Comparison of ENCODE assay signal across 19 cellular contexts in the genomic region with DNA sequence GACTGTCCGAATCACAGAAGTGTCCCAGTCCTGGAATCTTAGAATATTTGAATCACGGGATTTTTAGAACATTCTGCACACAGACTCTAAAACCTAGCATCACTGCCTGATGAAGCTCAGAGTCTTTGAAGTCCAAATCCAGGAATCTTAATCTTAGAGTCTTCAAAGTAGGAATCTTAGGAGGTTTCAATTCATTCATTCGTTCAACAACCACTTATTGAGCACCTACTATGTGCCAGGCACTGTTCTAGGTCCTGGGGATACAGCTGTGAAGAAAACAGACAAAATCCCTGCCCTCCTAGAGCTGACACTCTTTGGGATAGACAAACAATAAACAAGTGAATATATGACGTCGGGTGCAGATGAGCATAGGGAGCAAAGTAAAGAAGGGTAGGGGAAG. TPM values are rescaled to one million over a fixed set of nuclear protein-coding genes. Genes with fewer than 3 reads are reported as not detected.
DNase-seq lines count a peak whose midpoint lies in the region; ATAC-seq and TF ChIP-seq lines count a peak whose summit lies in the region.
"Had no signal": no experiment of that assay in that cellular context is flagged by ENCODE, and none has a peak within 500 bp of the region (broad histone marks: within the 10 kb centered on the region; RNA-seq: fewer than 3 reads in every experiment).

No MANE protein-coding gene starts in this region.

- H3F3A ChIP-seq in neural cell (ENCODE audit: insufficient read depth, low read length, poor library complexity, severe bottlenecking), result no peaks in the 10 kb centered on the region

- no peaks in the 10 kb centered on the region for H3K9me3 Mint-ChIP-seq in activated CD8-positive, alpha-beta memory T cell treated with anti-CD3 and anti-CD28 coated beads, Interleukin-2, amount 10 ng/mL, durations not matched to agents 7 days and 5 days (ENCODE audit: low read depth)
- H3K9me3 Mint-ChIP-seq in CD8-positive, alpha-beta memory T cell, result no peaks in the 10 kb centered on the region
- H3K9me3 Mint-ChIP-seq in brain, result peaks cover 0 to 17% (median 0%) of the 10 kb centered on the region in 5 experiments

- H3K27me3 ChIP-seq in CD8-positive, alpha-beta memory T cell (ENCODE audit: insufficient read depth, low read length, poor library complexity, severe bottlenecking), result peaks cover 15% of the 10 kb centered on the region
- H3K27me3 ChIP-seq in neural cell (ENCODE audit: insufficient read depth, low read depth, low read length) (peaks cover 31% of the 10 kb centered on the region), tibial artery (peaks cover 0 to 35% of the 10 kb centered on the region in 2 donors)
- H3K27me3 ChIP-seq: suprapubic skin had no signal

- TF ChIP-seq EP300 in neural cell (conservative IDR thresholded peaks at IDR 0.05; ENCODE audit: poor library complexity, severe bottlenecking), result no peak

- peaks cover 40% of the 10 kb centered on the region for H3K4me1 Mint-ChIP-seq in activated CD8-positive, alpha-beta memory T cell treated with anti-CD3 and anti-CD28 coated beads, Interleukin-2, amount 10 ng/mL, durations not matched to agents 7 days and 5 days
- H3K4me1 Mint-ChIP-seq in CD8-positive, alpha-beta memory T cell, result peaks cover 31 to 48% (median 39%) of the 10 kb centered on the region in 3 donors
- H3K4me1 Mint-ChIP-seq in brain, result peaks cover 61% of the 10 kb centered on the region

- H3K4me2 ChIP-seq in neural cell (ENCODE audit: low read length), result peak overlapping the region; percentile 65
- H3K4me2 ChIP-seq: hepatocyte had no signal

- H3K9me3 ChIP-seq in CD8-positive, alpha-beta memory T cell (ENCODE audit: low read length), result no peaks in the 10 kb centered on the region
- H3K9me3 ChIP-seq in neural cell (ENCODE audit: low read length), result no peaks in the 10 kb centered on the region
- H3K9me3 ChIP-seq in tibial artery, result no peaks in the 10 kb centered on the region
- H3K9me3 ChIP-seq: suprapubic skin had no signal

- H3K27ac Mint-ChIP-seq in activated CD8-positive, alpha-beta memory T cell treated with anti-CD3 and anti-CD28 coated beads, Interleukin-2, amount 10 ng/mL, durations not matched to agents 7 days and 5 days, result no peak overlapping the region
- H3K27ac Mint-ChIP-seq in CD8-positive, alpha-beta memory T cell, result peak overlapping the region in 2 of 8 donors; percentile 21 to 67
- H3K27ac Mint-ChIP-seq in brain, result peak overlapping the region in 2 of 5 experiments; percentile 4 to 88

- H3K36me3 Mint-ChIP-seq in activated CD8-positive, alpha-beta memory T cell treated with anti-CD3 and anti-CD28 coated beads, Interleukin-2, amount 10 ng/mL, durations not matched to agents 7 days and 5 days, result no peaks in the 10 kb centered on the region
- H3K36me3 Mint-ChIP-seq in CD8-positive, alpha-beta memory T cell, result no peaks in the 10 kb centered on the region
- H3K36me3 Mint-ChIP-seq in brain, result peaks cover 24% of the 10 kb centered on the region

- no peak overlapping the region for H3K4me3 ChIP-seq in CD8-positive, alpha-beta memory T cell (ENCODE audit: low read length)
- H3K4me3 ChIP-seq in neural cell (ENCODE audit: low read length), result peak overlapping the region; percentile 99
- no peak overlapping the region for H3K4me3 ChIP-seq in tibial artery
- H3K4me3 ChIP-seq: hepatocyte had no signal

- no peak overlapping the region for H2AFZ ChIP-seq in neural cell (ENCODE audit: low read depth, low read length)
- H2AFZ ChIP-seq: hepatocyte had no signal

- H4K20me1 ChIP-seq in neural cell (ENCODE audit: insufficient read depth), result peaks cover 12% of the 10 kb centered on the region

- POLR2A ChIA-PET in CD8-positive, alpha-beta memory T cell (lab: Charles Lee), result interaction anchor here (0.6 kb wide), 2 partner anchors 80 to 244 kb away, joined by 3 to 10 read pairs; no protein-coding TSS in a partner anchor

- H3K9ac ChIP-seq in neural cell (ENCODE audit: low read length), result no peak overlapping the region

- peaks cover 3% of the 10 kb centered on the region for H3K79me2 ChIP-seq in neural cell (replicated peaks; ENCODE audit: insufficient read depth, low read length)
- H3K79me2 ChIP-seq: hepatocyte had no signal

- ATAC-seq in activated CD8-positive, alpha-beta memory T cell treated with anti-CD3 and anti-CD28 coated beads, Interleukin-2, amount 10 ng/mL, durations not matched to agents 7 days and 5 days, result no peak
- no peak for ATAC-seq in HG03521 (IDR thresholded peaks at IDR 0.05; ENCODE audit: unreplicated experiment)

- intact Hi-C loops in tibial artery (cut with DNase I; ENCODE audit: low total_unique reads), result no loop called here

- no peak for TF ChIP-seq RAD21 in neural cell (conservative IDR thresholded peaks at IDR 0.05)

- no peaks in the 10 kb centered on the region for H3K9me2 ChIP-seq in neural cell (ENCODE audit: insufficient read depth, low read length)

- no peaks in the 10 kb centered on the region for H3K36me3 ChIP-seq in CD8-positive, alpha-beta memory T cell (ENCODE audit: insufficient read depth, low read length)
- H3K36me3 ChIP-seq in neural cell (ENCODE audit: insufficient read depth, low read length) (no peaks in the 10 kb centered on the region), tibial artery (no peaks in the 10 kb centered on the region)
- H3K36me3 ChIP-seq: suprapubic skin had no signal

- H3K4me3 Mint-ChIP-seq in activated CD8-positive, alpha-beta memory T cell treated with anti-CD3 and anti-CD28 coated beads, Interleukin-2, amount 10 ng/mL, durations not matched to agents 7 days and 5 days, result peak overlapping the region; percentile 42
- peak overlapping the region; percentile 15 to 90 (median 81) for H3K4me3 Mint-ChIP-seq in CD8-positive, alpha-beta memory T cell
- peak overlapping the region; percentile 85 to 94 (median 87) for H3K4me3 Mint-ChIP-seq in brain

- H3K27me3 Mint-ChIP-seq in activated CD8-positive, alpha-beta memory T cell treated with anti-CD3 and anti-CD28 coated beads, Interleukin-2, amount 10 ng/mL, durations not matched to agents 7 days and 5 days, result peaks cover 25% of the 10 kb centered on the region
- peaks cover 12 to 22% of the 10 kb centered on the region in 2 donors for H3K27me3 Mint-ChIP-seq in CD8-positive, alpha-beta memory T cell
- H3K27me3 Mint-ChIP-seq in brain, result peaks cover 41% of the 10 kb centered on the region

- H3K27ac ChIP-seq in CD8-positive, alpha-beta memory T cell (ENCODE audit: low read depth, low read length), result no peak overlapping the region
- H3K27ac ChIP-seq in neural cell (ENCODE audit: low read length) (no peak overlapping the region), tibial artery (no peak overlapping the region)
- H3K27ac ChIP-seq: hepatocyte, suprapubic skin had no signal

- TF ChIP-seq CTCF in brain (conservative IDR thresholded peaks at IDR 0.05) (no peak), neural cell (IDR thresholded peaks at IDR 0.05; ENCODE audit: poor library complexity, severe bottlenecking) (no peak), tibial artery (IDR thresholded peaks at IDR 0.05) (no peak)

- CTCF ChIA-PET in activated CD8-positive, alpha-beta memory T cell treated with anti-CD3 and anti-CD28 coated beads, Interleukin-2, amount 10 ng/mL, durations not matched to agents 7 days and 5 days (lab: Charles Lee), result interaction anchor here (1.2 to 8.0 kb wide), 8 partner anchors 9 to 182 kb away, joined by 3 to 108 read pairs (median 14); partner anchors contain the start of gene VASP
- CTCF ChIA-PET in CD8-positive, alpha-beta memory T cell (lab: Charles Lee), result interaction anchor here (0.9 to 5.5 kb wide), 10 partner anchors 10 to 147 kb away, joined by 3 to 47 read pairs (median 12); no protein-coding TSS in a partner anchor

- DNase-seq in activated CD8-positive, alpha-beta memory T cell treated with anti-CD3 and anti-CD28 coated beads, Interleukin-2, amount 10 ng/mL, durations not matched to agents 7 days and 5 days, result no peak
- DNase-seq in activated CD8-positive, alpha-beta memory T cell treated with anti-CD3 and anti-CD28 coated beads, Interleukin-2, amount 50 U/mL, for 4 hours, result no peak
- DNase-seq in CD8-positive, alpha-beta memory T cell, result no peak
- DNase-seq in DMS79 treated with DMSO at 0.1 percent for 48 hours (lab: John Stamatoyannopoulos, UW), result no peak
- DNase-seq in tibial artery, result no peak
- DNase-seq: activated CD8-positive, alpha-beta memory T cell treated with anti-CD3 and anti-CD28 coated beads, Interleukin-2, amount 50 U/mL, for 48 hours; amniotic stem cell; cerebellar nuclear complex; COR-L47; kidney glomerular epithelial cell; NCI-H1436 treated with DMSO at 0.1 percent for 48 hours; NCI-H2227 treated with DMSO at 0.1 percent for 48 hours; occipital lobe; stimulated activated CD4-positive, alpha-beta T cell treated with anti-CD3 and anti-CD28 coated beads, Interleukin-2, amount 100 ng/mL, for 24 hours had no signal

- peaks cover 41% of the 10 kb centered on the region for H3K4me1 ChIP-seq in CD8-positive, alpha-beta memory T cell (ENCODE audit: insufficient read depth, low read length)
- H3K4me1 ChIP-seq in tibial artery, result peaks cover 0 to 52% (median 32%) of the 10 kb centered on the region in 4 donors

RNA-seq across cellular contexts. Expression of gene RTN2, which starts 1.7 kb away (rescaled TPM):
- 1 to 10 TPM; 3.1 to 4.3 TPM for total RNA-seq in activated CD8-positive, alpha-beta memory T cell treated with anti-CD3 and anti-CD28 coated beads, Interleukin-2, amount 10 ng/mL, durations not matched to agents 7 days and 5 days
- total RNA-seq in CD8-positive, alpha-beta memory T cell, result 1 to 10 TPM; 2.7 to 3.7 TPM
- 0.71 TPM for polyA plus RNA-seq in CD8-positive, alpha-beta memory T cell
- polyA plus RNA-seq in brain (ENCODE audit: insufficient read depth, low read depth, low replicate concordance) (64.4 TPM), neural cell (70.3 and 83.9 TPM in 2 replicates)
- 75.7 and 92.8 TPM in 2 replicates for polyA minus RNA-seq in neural cell

RNA-seq across cellular contexts. Expression of gene PPM1N, which starts 3.1 kb away (rescaled TPM):
- total RNA-seq in activated CD8-positive, alpha-beta memory T cell treated with anti-CD3 and anti-CD28 coated beads, Interleukin-2, amount 10 ng/mL, durations not matched to agents 7 days and 5 days, result 1 to 10 TPM; 4.3 to 4.5 TPM
- total RNA-seq in CD8-positive, alpha-beta memory T cell, result 1 to 10 TPM; 2.5 to 3.3 TPM
- polyA plus RNA-seq in CD8-positive, alpha-beta memory T cell, result 4.6 TPM
- 1.8 TPM for polyA plus RNA-seq in brain (ENCODE audit: insufficient read depth, low read depth, low replicate concordance)
- 1.0 and 1.8 TPM in 2 replicates for polyA plus RNA-seq in neural cell
- not detected in 2 replicates for polyA minus RNA-seq in neural cell

RNA-seq across cellular contexts. Expression of gene VASP, which starts 12.1 kb away (rescaled TPM):
- total RNA-seq in activated CD8-positive, alpha-beta memory T cell treated with anti-CD3 and anti-CD28 coated beads, Interleukin-2, amount 10 ng/mL, durations not matched to agents 7 days and 5 days, result 100 to 1,000 TPM; 223 to 308 TPM
- total RNA-seq in CD8-positive, alpha-beta memory T cell, result 100 to 1,000 TPM; 154 to 170 TPM
- polyA plus RNA-seq in CD8-positive, alpha-beta memory T cell, result 61.8 TPM
- polyA plus RNA-seq in brain (ENCODE audit: insufficient read depth, low read depth, low replicate concordance) (34.2 TPM), neural cell (6.1 and 15.6 TPM in 2 replicates)
- polyA minus RNA-seq in neural cell, result 5.8 and 10.5 TPM in 2 replicates

RNA-seq across cellular contexts. Expression of gene FOSB, which starts 27.4 kb away (rescaled TPM):
- total RNA-seq in activated CD8-positive, alpha-beta memory T cell treated with anti-CD3 and anti-CD28 coated beads, Interleukin-2, amount 10 ng/mL, durations not matched to agents 7 days and 5 days, result 10 to 100 TPM in 1 of 2 experiments, 1 to 10 TPM in 1; 5.6 to 98.6 TPM
- 10 to 100 TPM; 21.6 to 22.1 TPM for total RNA-seq in CD8-positive, alpha-beta memory T cell
- 48.2 TPM for polyA plus RNA-seq in CD8-positive, alpha-beta memory T cell
- 0.92 TPM for polyA plus RNA-seq in brain (ENCODE audit: insufficient read depth, low read depth, low replicate concordance)
- polyA plus RNA-seq in neural cell, result 1.4 and 2.1 TPM in 2 replicates
- polyA minus RNA-seq in neural cell, result 13.8 and 14.4 TPM in 2 replicates

Comparison
In these comparisons a context has a peak if more than half of its experiments do, and no peak if none do; other contexts are left out.
1. RNA of gene RTN2, which starts 1.7 kb away (polyA plus RNA-seq): 70.3 to 83.9 TPM in neural cell and 64.4 TPM in brain (single experiment); 0.71 TPM in CD8-positive, alpha-beta memory T cell (single experiment); every median in the first group is over 10 times any median in the second.
2. Peak in every context shown above with its lines, with median percentiles within 50 percentile points of each other: H3K4me3 Mint-ChIP-seq.